15 cellular contexts compared by ENCODE assay signal in genomic region chr15:98628216-98628615, GRCh38. TPM values are rescaled to one million over a fixed set of nuclear protein-coding genes. Genes with fewer than 3 reads are reported as not detected.
DNase-seq lines count a peak whose midpoint lies in the region; TF ChIP-seq lines count a peak whose summit lies in the region.
"Had no signal": no experiment of that assay in that cellular context is flagged by ENCODE, and none has a peak within 500 bp of the region (broad histone marks: within the 10 kb centered on the region; RNA-seq: fewer than 3 reads in every experiment).

No MANE protein-coding gene starts in this region.

- TF ChIP-seq CTCF in foreskin fibroblast (IDR thresholded peaks at IDR 0.05; ENCODE audit: low read depth, low read length) (no peak), vagina (IDR thresholded peaks at IDR 0.05) (no peak)

- peak; percentile 6 for DNase-seq in GM23248
- peak; percentile 29 for DNase-seq in amniotic epithelial cell (ENCODE audit: low read depth)
- DNase-seq in fibroblast of peridontal ligament (ENCODE audit: extremely low read depth) = peak; percentile 66
- DNase-seq in iris pigment epithelial cell (ENCODE audit: low read depth) = peak; percentile 57
- DNase-seq in CD8-positive, alpha-beta memory T cell = no peak
- no peak for DNase-seq in retina
- DNase-seq in foreskin fibroblast = no peak
- DNase-seq in vagina (ENCODE audit: extremely low spot score in 2 of 2) = no peak
- DNase-seq: Calu3; CD4-positive, alpha-beta memory T cell; DMS79 treated with DMSO at 0.1 percent for 48 hours; HCEC 1CT had no signal

- H3K9me3 ChIP-seq in GM23248 (ENCODE audit: low read depth) (no peaks in the 10 kb centered on the region), vagina (no peaks in the 10 kb centered on the region)
- H3K9me3 ChIP-seq in CD8-positive, alpha-beta memory T cell (ENCODE audit: low read length) = no peaks in the 10 kb centered on the region
- H3K9me3 ChIP-seq: BLaER1 had no signal

- no peak overlapping the region for H3K27ac Mint-ChIP-seq in CD8-positive, alpha-beta memory T cell
- H3K27ac Mint-ChIP-seq: CD14-positive monocyte; CD4-positive, alpha-beta memory T cell had no signal

- CTCF ChIA-PET in CD8-positive, alpha-beta memory T cell (lab: Charles Lee) = no interaction called here

- POLR2A ChIA-PET in CD8-positive, alpha-beta memory T cell (lab: Charles Lee) = no interaction called here

- H3K36me3 Mint-ChIP-seq in CD8-positive, alpha-beta memory T cell = no peaks in the 10 kb centered on the region
- H3K36me3 Mint-ChIP-seq: CD14-positive monocyte; CD4-positive, alpha-beta memory T cell had no signal

- no peaks in the 10 kb centered on the region for H3K4me1 ChIP-seq in GM23248 (ENCODE audit: insufficient read depth)
- H3K4me1 ChIP-seq in CD8-positive, alpha-beta memory T cell (ENCODE audit: insufficient read depth, low read length) = no peaks in the 10 kb centered on the region
- H3K4me1 ChIP-seq in vagina = no peaks in the 10 kb centered on the region

- no peaks in the 10 kb centered on the region for H3K36me3 ChIP-seq in GM23248 (ENCODE audit: low read depth)
- no peaks in the 10 kb centered on the region for H3K36me3 ChIP-seq in CD8-positive, alpha-beta memory T cell (ENCODE audit: insufficient read depth, low read length)
- H3K36me3 ChIP-seq in vagina = no peaks in the 10 kb centered on the region
- H3K36me3 ChIP-seq: BLaER1 had no signal

- H3K4me2 ChIP-seq in GM23248 (ENCODE audit: unreplicated experiment) = no peak overlapping the region
- H3K4me2 ChIP-seq: BLaER1 had no signal

- H3K9me3 Mint-ChIP-seq in CD8-positive, alpha-beta memory T cell = peaks cover 0 to 2% (median 0%) of the 10 kb centered on the region in 5 donors
- H3K9me3 Mint-ChIP-seq: CD14-positive monocyte had no signal

- intact Hi-C loops in vagina (cut with DNase I) = no loop called here

- H3K4me1 Mint-ChIP-seq in CD8-positive, alpha-beta memory T cell = no peaks in the 10 kb centered on the region
- H3K4me1 Mint-ChIP-seq: CD14-positive monocyte; CD4-positive, alpha-beta memory T cell had no signal

- in situ Hi-C loops in GM23248 (cut with MboI) = no loop called here

- no peaks in the 10 kb centered on the region for H4K20me1 ChIP-seq in GM23248 (ENCODE audit: insufficient read depth)
- H4K20me1 ChIP-seq: BLaER1 had no signal

- H3K27ac ChIP-seq in GM23248 = no peak overlapping the region
- no peak overlapping the region for H3K27ac ChIP-seq in CD8-positive, alpha-beta memory T cell (ENCODE audit: low read depth, low read length)
- H3K27ac ChIP-seq in vagina = no peak overlapping the region
- H3K27ac ChIP-seq: BLaER1 had no signal

- no peak overlapping the region for H3K4me3 ChIP-seq in GM23248
- H3K4me3 ChIP-seq in CD8-positive, alpha-beta memory T cell (ENCODE audit: low read length) = no peak overlapping the region
- no peak overlapping the region for H3K4me3 ChIP-seq in foreskin fibroblast (ENCODE audit: low read depth in 1 of 2, low read length in 2 of 2)
- H3K4me3 ChIP-seq in vagina = no peak overlapping the region
- H3K4me3 ChIP-seq: BLaER1, GM12878 had no signal

- WGBS in GM23248 (ENCODE audit: low coverage in 1 of 2, low lambda C conversion rate in 2 of 2, missing lambda C conversion rate in 2 of 2), 2 experiments = 17 to 28% methylated on average over 1 of the region's 1 CpG

- H2AFZ ChIP-seq in GM23248 = no peak overlapping the region

- no peak overlapping the region for H3K4me3 Mint-ChIP-seq in CD8-positive, alpha-beta memory T cell
- H3K4me3 Mint-ChIP-seq: CD14-positive monocyte; CD4-positive, alpha-beta memory T cell had no signal

- peaks cover 78% of the 10 kb centered on the region for H3K27me3 ChIP-seq in GM23248 (replicated peaks; ENCODE audit: insufficient read depth)
- no peaks in the 10 kb centered on the region for H3K27me3 ChIP-seq in CD8-positive, alpha-beta memory T cell (ENCODE audit: insufficient read depth, low read length, poor library complexity, severe bottlenecking)
- H3K27me3 ChIP-seq in vagina = no peaks in the 10 kb centered on the region
- H3K27me3 ChIP-seq: BLaER1 had no signal

- H3F3A ChIP-seq in GM23248 (ENCODE audit: insufficient read depth) = no peaks in the 10 kb centered on the region

- no peak overlapping the region for H3K9ac ChIP-seq in GM23248
- H3K9ac ChIP-seq: BLaER1 had no signal

- no peaks in the 10 kb centered on the region for H3K9me2 ChIP-seq in GM23248 (ENCODE audit: insufficient read depth)

- no peak for TF ChIP-seq POLR2A in vagina (IDR thresholded peaks at IDR 0.05)

- peaks cover 8 to 22% of the 10 kb centered on the region in 2 donors for H3K27me3 Mint-ChIP-seq in CD8-positive, alpha-beta memory T cell

- H3K79me2 ChIP-seq in GM23248 (ENCODE audit: insufficient read depth) = no peaks in the 10 kb centered on the region

RNA-seq across cellular contexts. Expression of gene IGF1R, which starts 20.1 kb away (rescaled TPM):
- 23.6 and 48.6 TPM in 2 replicates for total RNA-seq in GM23248 (2014; rRNA removed; shearing (Covaris generic))
- polyA plus RNA-seq in GM23248 (2016; fragmentation: Nextera tagmentation; extraction: Ambion mirVana) = 22.0 and 26.5 TPM in 2 replicates
- 10 to 100 TPM; 10.9 to 11.3 TPM for total RNA-seq in CD8-positive, alpha-beta memory T cell
- 2.1 TPM for polyA plus RNA-seq in CD8-positive, alpha-beta memory T cell
- total RNA-seq in vagina = 97.7 TPM

Comparison
In these comparisons a context has a peak if more than half of its experiments do, and no peak if none do; other contexts are left out.
1. DNase-seq: peak in GM23248 (single experiment), amniotic epithelial cell (single experiment), fibroblast of peridontal ligament (single experiment) and iris pigment epithelial cell (single experiment); none in CD8-positive, alpha-beta memory T cell (0 of 5), retina (single experiment), foreskin fibroblast (0 of 2) and vagina (0 of 2).